9 cellular contexts compared by ENCODE assay signal in the genomic region with DNA sequence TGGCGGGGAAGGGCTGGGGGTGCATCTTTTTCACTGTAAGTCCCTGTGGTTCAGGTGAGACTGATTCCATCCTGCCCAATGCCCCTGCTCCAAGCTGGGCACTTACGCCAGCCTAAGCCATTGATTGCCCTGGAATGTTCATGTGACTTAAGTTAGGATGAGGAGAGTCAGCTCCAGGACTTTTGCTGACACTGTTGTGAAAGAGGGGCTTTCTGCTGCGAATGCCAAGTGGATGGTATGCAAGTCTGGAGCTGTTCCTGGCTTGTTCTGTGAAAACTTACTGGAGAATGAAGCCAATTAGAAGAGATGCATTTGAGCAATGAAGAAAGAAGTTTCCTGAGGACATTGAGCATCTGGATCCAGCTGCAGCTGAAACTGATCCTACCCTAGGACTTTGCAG.
DNase-seq lines count a peak whose midpoint lies in the region; ATAC-seq and TF ChIP-seq lines count a peak whose summit lies in the region.
"Had no signal": no experiment of that assay in that cellular context is flagged by ENCODE, and none has a peak within 500 bp of the region (broad histone marks: within the 10 kb centered on the region; RNA-seq: fewer than 3 reads in every experiment).

No MANE protein-coding gene starts in this region.

- peaks cover 23% of the 10 kb centered on the region for H3K4me1 Mint-ChIP-seq in endodermal cell
- peaks cover 67% of the 10 kb centered on the region for H3K4me1 Mint-ChIP-seq in nephron

- 77 to 81% methylated on average over 2 to 3 of the region's 3 CpGs for WGBS in endodermal cell (ENCODE audit: insufficient coverage in 1 of 2, insufficient read length in 1 of 2), 2 experiments

- H3K27ac Mint-ChIP-seq in endodermal cell (no peak overlapping the region), nephron (peak overlapping the region; percentile 94 to 96 (median 95))
- H3K27ac Mint-ChIP-seq: activated CD8-positive, alpha-beta memory T cell treated with anti-CD3 and anti-CD28 coated beads, Interleukin-2, amount 10 ng/mL, durations not matched to agents 7 days and 5 days had no signal

- H3K27me3 Mint-ChIP-seq in endodermal cell (ENCODE audit: insufficient read depth): peaks cover 80% of the 10 kb centered on the region
- no peaks in the 10 kb centered on the region for H3K27me3 Mint-ChIP-seq in nephron (ENCODE audit: low read depth)

- peak; percentile 6 for TF ChIP-seq CTCF in AG09309 (IDR thresholded peaks at IDR 0.05; ENCODE audit: control insufficient read depth, insufficient read depth, low read depth, low read length, missing control alignments)
- TF ChIP-seq CTCF in endodermal cell (conservative IDR thresholded peaks at IDR 0.05): no peak
- no peak for TF ChIP-seq CTCF in nephron (IDR thresholded peaks at IDR 0.05; ENCODE audit: unreplicated experiment in 3 of 3)

- peaks cover 10% of the 10 kb centered on the region for H3K4me1 ChIP-seq in endodermal cell (ENCODE audit: control insufficient read depth, insufficient read depth, low read length)

- no peaks in the 10 kb centered on the region for H3K36me3 Mint-ChIP-seq in endodermal cell (ENCODE audit: low read depth)
- no peaks in the 10 kb centered on the region for H3K36me3 Mint-ChIP-seq in nephron (ENCODE audit: low read depth)
- H3K36me3 Mint-ChIP-seq: activated CD8-positive, alpha-beta memory T cell treated with anti-CD3 and anti-CD28 coated beads, Interleukin-2, amount 10 ng/mL, durations not matched to agents 7 days and 5 days had no signal

- H3K4me3 ChIP-seq in AG09309 (ENCODE audit: control insufficient read depth, low read depth, low read length) (no peak overlapping the region), endodermal cell (ENCODE audit: low read length) (no peak overlapping the region)

- DNase-seq in AG09309 (ENCODE audit: low read depth): peak; percentile 63
- DNase-seq in NCI-H146 treated with DMSO at 0.1 percent for 48 hours (lab: John Stamatoyannopoulos, UW; ENCODE audit: unreplicated experiment): peak; percentile 35
- no peak for DNase-seq in endodermal cell
- no peak for DNase-seq in stimulated activated CD4-positive, alpha-beta T cell treated with anti-CD3 and anti-CD28 coated beads, Interleukin-1b, Interleukin-23, amount 100 ng/mL, for 48 hours
- no peak for DNase-seq in pons (ENCODE audit: low spot score)
- DNase-seq in GM19240 (ENCODE audit: insufficient read length, low spot score): no peak
- DNase-seq: activated CD8-positive, alpha-beta memory T cell treated with anti-CD3 and anti-CD28 coated beads, Interleukin-2, amount 10 ng/mL, durations not matched to agents 7 days and 5 days had no signal

- no peaks in the 10 kb centered on the region for H3K9me3 ChIP-seq in endodermal cell (ENCODE audit: control insufficient read depth, low read length)

- no peaks in the 10 kb centered on the region for H3K36me3 ChIP-seq in endodermal cell (ENCODE audit: control insufficient read depth, insufficient read depth, low read length)

- peak overlapping the region; percentile 85 for H3K27ac ChIP-seq in endodermal cell (ENCODE audit: low read depth, low read length)

- ATAC-seq in HG02642 (IDR thresholded peaks at IDR 0.05; ENCODE audit: poor library complexity, unreplicated experiment): no peak
- ATAC-seq: activated CD8-positive, alpha-beta memory T cell treated with anti-CD3 and anti-CD28 coated beads, Interleukin-2, amount 10 ng/mL, durations not matched to agents 7 days and 5 days had no signal

- peaks cover 56% of the 10 kb centered on the region for H3K27me3 ChIP-seq in endodermal cell (ENCODE audit: control insufficient read depth, insufficient read depth, low read length, poor library complexity, severe bottlenecking)

- H3K9ac ChIP-seq in endodermal cell (ENCODE audit: extremely low read depth, low read length, poor library complexity, severe bottlenecking): no peak overlapping the region

- no peak overlapping the region for H3K4me3 Mint-ChIP-seq in endodermal cell
- H3K4me3 Mint-ChIP-seq in nephron: peak overlapping the region; percentile 48 to 77 (median 64)
- H3K4me3 Mint-ChIP-seq: activated CD8-positive, alpha-beta memory T cell treated with anti-CD3 and anti-CD28 coated beads, Interleukin-2, amount 10 ng/mL, durations not matched to agents 7 days and 5 days had no signal

- H3K9me3 Mint-ChIP-seq in endodermal cell: no peaks in the 10 kb centered on the region
- peaks cover 2% of the 10 kb centered on the region for H3K9me3 Mint-ChIP-seq in nephron

Comparison
In these comparisons a context has a peak if more than half of its experiments do, and no peak if none do; other contexts are left out.
1. DNase-seq: peak in AG09309 (single experiment) and NCI-H146 treated with DMSO at 0.1 percent for 48 hours (single experiment); none in endodermal cell (single experiment), stimulated activated CD4-positive, alpha-beta T cell treated with anti-CD3 and anti-CD28 coated beads, Interleukin-1b, Interleukin-23, amount 100 ng/mL, for 48 hours (single experiment), pons (single experiment) and GM19240 (single experiment).